ENCODE assay signal across 1 cellular context in the genomic region with DNA sequence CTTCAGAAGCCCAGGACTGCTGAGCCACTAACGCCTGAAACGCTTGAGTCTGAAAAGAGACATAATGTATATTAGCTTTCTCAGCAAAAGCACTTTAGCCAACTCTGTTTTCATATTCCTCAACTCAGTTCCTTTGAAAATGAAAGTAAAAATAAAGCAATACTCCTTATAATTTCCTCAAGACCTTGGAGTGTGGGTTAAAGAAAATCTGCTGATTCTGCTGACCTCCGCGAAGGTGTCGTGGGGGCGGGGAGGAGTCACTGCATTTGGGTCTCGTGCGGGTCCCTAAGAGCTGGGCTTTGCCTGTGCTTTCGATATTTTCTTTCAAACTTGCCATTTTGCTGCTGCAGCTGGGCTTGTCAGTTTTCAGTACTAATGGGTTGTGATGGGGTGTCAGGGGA.
TF ChIP-seq lines count a peak whose summit lies in the region.

No MANE protein-coding gene starts in this region.

TF ChIP-seq in SK-N-SH treated with all-trans-retinoic acid at 6 μM for 48 hours, 23 proteins besides CTCF, POLR2A, EP300 and RAD21 (continued from another document):
- TF ChIP-seq, protein P1, sequence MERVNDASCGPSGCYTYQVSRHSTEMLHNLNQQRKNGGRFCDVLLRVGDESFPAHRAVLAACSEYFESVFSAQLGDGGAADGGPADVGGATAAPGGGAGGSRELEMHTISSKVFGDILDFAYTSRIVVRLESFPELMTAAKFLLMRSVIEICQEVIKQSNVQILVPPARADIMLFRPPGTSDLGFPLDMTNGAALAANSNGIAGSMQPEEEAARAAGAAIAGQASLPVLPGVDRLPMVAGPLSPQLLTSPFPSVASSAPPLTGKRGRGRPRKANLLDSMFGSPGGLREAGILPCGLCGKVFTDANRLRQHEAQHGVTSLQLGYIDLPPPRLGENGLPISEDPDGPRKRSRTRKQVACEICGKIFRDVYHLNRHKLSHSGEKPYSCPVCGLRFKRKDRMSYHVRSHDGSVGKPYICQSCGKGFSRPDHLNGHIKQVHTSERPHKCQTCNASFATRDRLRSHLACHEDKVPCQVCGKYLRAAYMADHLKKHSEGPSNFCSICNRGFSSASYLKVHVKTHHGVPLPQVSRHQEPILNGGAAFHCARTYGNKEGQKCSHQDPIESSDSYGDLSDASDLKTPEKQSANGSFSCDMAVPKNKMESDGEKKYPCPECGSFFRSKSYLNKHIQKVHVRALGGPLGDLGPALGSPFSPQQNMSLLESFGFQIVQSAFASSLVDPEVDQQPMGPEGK (CRISPR knock-in tag; IDR thresholded peaks at IDR 0.05; ENCODE audit: borderline replicate concordance): no peak
- TF ChIP-seq RARB (CRISPR knock-in tag; IDR thresholded peaks at IDR 0.05) (no peak), ZNF8 (CRISPR knock-in tag; IDR thresholded peaks at IDR 0.05) (no peak)
